ENCODE assay signal across 11 cellular contexts in the genomic region with DNA sequence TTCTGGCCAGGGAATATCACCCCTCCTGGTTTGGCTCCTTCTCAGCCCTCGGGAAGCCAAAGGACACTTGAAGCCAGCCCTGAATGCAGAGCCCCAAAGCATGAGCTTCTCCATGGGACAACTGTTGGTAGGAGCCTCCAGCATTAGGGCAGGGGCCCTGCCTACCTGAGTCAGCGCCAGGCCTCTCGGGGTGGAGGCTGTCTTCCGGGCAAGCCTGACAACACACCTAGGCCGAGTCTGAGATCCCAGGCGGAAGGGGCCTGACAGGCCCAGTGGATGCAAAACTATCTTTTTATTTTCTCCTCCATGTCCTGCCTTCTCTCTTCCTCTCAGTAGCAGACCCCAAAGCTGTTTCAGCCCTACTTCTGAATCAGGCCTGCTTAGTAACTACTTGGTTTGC. TPM values are rescaled to one million over a fixed set of nuclear protein-coding genes. Genes with fewer than 3 reads are reported as not detected.
DNase-seq lines count a peak whose midpoint lies in the region; ATAC-seq and TF ChIP-seq lines count a peak whose summit lies in the region.
"Had no signal": no experiment of that assay in that cellular context is flagged by ENCODE, and none has a peak within 500 bp of the region (broad histone marks: within the 10 kb centered on the region; RNA-seq: fewer than 3 reads in every experiment).

No MANE protein-coding gene starts in this region.

- H3K27ac ChIP-seq in CD8-positive, alpha-beta memory T cell (ENCODE audit: low read depth, low read length): peak overlapping the region; percentile 85
- peak overlapping the region; percentile 85 to 98 for H3K27ac ChIP-seq in esophagus (ENCODE audit: low read depth in 2 of 2, low read length in 1 of 2)

- peaks cover 0 to 25% (median 0%) of the 10 kb centered on the region in 3 donors for H3K36me3 Mint-ChIP-seq in CD8-positive, alpha-beta memory T cell
- peaks cover 2% of the 10 kb centered on the region for H3K36me3 Mint-ChIP-seq in T-helper 17 cell (ENCODE audit: low read depth)
- peaks cover 4% of the 10 kb centered on the region for H3K36me3 Mint-ChIP-seq in osteocyte (ENCODE audit: unreplicated experiment)

- ATAC-seq in T-helper 17 cell: no peak
- no peak for ATAC-seq in GM21528 (IDR thresholded peaks at IDR 0.05; ENCODE audit: low FRiP score, unreplicated experiment)
- no peak for ATAC-seq in HG03571 (IDR thresholded peaks at IDR 0.05; ENCODE audit: unreplicated experiment)

- TF ChIP-seq CTCF in osteocyte (IDR thresholded peaks at IDR 0.05): no peak

- H3K9me3 ChIP-seq in CD8-positive, alpha-beta memory T cell (ENCODE audit: low read length): no peaks in the 10 kb centered on the region
- H3K9me3 ChIP-seq in T-helper 17 cell (ENCODE audit: control insufficient read depth, low read length, poor library complexity, severe bottlenecking) (no peaks in the 10 kb centered on the region), esophagus (ENCODE audit: control insufficient read depth in 2 of 2, insufficient read depth in 1 of 2, low read depth in 1 of 2, low read length in 1 of 2) (no peaks in the 10 kb centered on the region)

- H3K36me3 ChIP-seq in CD8-positive, alpha-beta memory T cell (ENCODE audit: insufficient read depth, low read length): no peaks in the 10 kb centered on the region
- H3K36me3 ChIP-seq in esophagus (ENCODE audit: control insufficient read depth in 2 of 2, insufficient read depth in 2 of 2, low read length in 1 of 2): peaks cover 0 to 5% of the 10 kb centered on the region in 2 donors

- POLR2A ChIA-PET in CD8-positive, alpha-beta memory T cell (lab: Charles Lee): interaction anchor here (1.2 kb wide), 1 partner anchor 51 kb away, joined by 3 read pairs; the partner anchor contains the start of gene MARK2

- no peaks in the 10 kb centered on the region for H3K9me3 Mint-ChIP-seq in CD8-positive, alpha-beta memory T cell
- peaks cover 3% of the 10 kb centered on the region for H3K9me3 Mint-ChIP-seq in osteocyte (ENCODE audit: unreplicated experiment)

- whole genome bisulfite sequencing in esophagus, 2 donors: 54 to 64% methylated on average over 6 of the region's 6 CpGs

- no peaks in the 10 kb centered on the region for H3K27me3 ChIP-seq in CD8-positive, alpha-beta memory T cell (ENCODE audit: insufficient read depth, low read length, poor library complexity, severe bottlenecking)
- no peaks in the 10 kb centered on the region for H3K27me3 ChIP-seq in esophagus (ENCODE audit: control insufficient read depth in 1 of 2, insufficient read depth in 2 of 2, low read length in 2 of 2)

- peak overlapping the region; percentile 77 for H3K4me3 ChIP-seq in CD8-positive, alpha-beta memory T cell (ENCODE audit: low read length)
- H3K4me3 ChIP-seq in esophagus (ENCODE audit: low read depth in 1 of 2, low read length in 2 of 2): peak overlapping the region; percentile 45 to 56

- peak overlapping the region; percentile 90 to 98 (median 95) for H3K4me3 Mint-ChIP-seq in CD8-positive, alpha-beta memory T cell
- H3K4me3 Mint-ChIP-seq in T-helper 17 cell (peak overlapping the region; percentile 94), osteocyte (ENCODE audit: unreplicated experiment) (no peak overlapping the region)

- peaks cover 64% of the 10 kb centered on the region for H3K4me1 ChIP-seq in CD8-positive, alpha-beta memory T cell (ENCODE audit: insufficient read depth, low read length)
- H3K4me1 ChIP-seq in esophagus (ENCODE audit: control insufficient read depth in 2 of 2, insufficient read depth in 2 of 2, low read length in 1 of 2): peaks cover 9 to 32% of the 10 kb centered on the region in 2 donors

- CTCF ChIA-PET in CD8-positive, alpha-beta memory T cell (lab: Charles Lee): interaction anchor here (4.6 kb wide), 1 partner anchor 52 kb away, joined by 19 read pairs; the partner anchor contains the start of gene MARK2

- peaks cover 70 to 82% (median 80%) of the 10 kb centered on the region in 3 donors for H3K4me1 Mint-ChIP-seq in CD8-positive, alpha-beta memory T cell
- H3K4me1 Mint-ChIP-seq in T-helper 17 cell: peaks cover 66% of the 10 kb centered on the region
- peaks cover 19% of the 10 kb centered on the region for H3K4me1 Mint-ChIP-seq in osteocyte (ENCODE audit: unreplicated experiment)

- DNase-seq in CD8-positive, alpha-beta memory T cell: no peak
- DNase-seq in T-helper 17 cell (no peak), osteocyte (ENCODE audit: extremely low spot score, unreplicated experiment) (no peak), dermis blood vessel endothelial cell (no peak)
- no peak for DNase-seq in activated CD8-positive, alpha-beta memory T cell treated with anti-CD3 and anti-CD28 coated beads, Interleukin-2, amount 50 U/mL, for 48 hours
- DNase-seq: activated CD4-positive, alpha-beta T cell treated with anti-CD3 and anti-CD28 coated beads for 1 hour; DMS53; OCI-M1 had no signal

- H3K27me3 Mint-ChIP-seq in CD8-positive, alpha-beta memory T cell: no peaks in the 10 kb centered on the region
- no peaks in the 10 kb centered on the region for H3K27me3 Mint-ChIP-seq in T-helper 17 cell
- H3K27me3 Mint-ChIP-seq in osteocyte (ENCODE audit: unreplicated experiment): no peaks in the 10 kb centered on the region

- peak overlapping the region; percentile 80 to 99 (median 97) for H3K27ac Mint-ChIP-seq in CD8-positive, alpha-beta memory T cell
- H3K27ac Mint-ChIP-seq in T-helper 17 cell: peak overlapping the region; percentile 91
- H3K27ac Mint-ChIP-seq in osteocyte (ENCODE audit: unreplicated experiment): peak overlapping the region; percentile 52

RNA-seq across cellular contexts. Expression of gene RCOR2, which starts 27.6 kb away (rescaled TPM):
- under 1 TPM; 0.11 to 0.13 TPM for total RNA-seq in CD8-positive, alpha-beta memory T cell
- polyA plus RNA-seq in CD8-positive, alpha-beta memory T cell: not detected
- not detected for total RNA-seq in T-helper 17 cell
- polyA plus RNA-seq in esophagus: under 1 TPM; 0.13 to 0.24 TPM
- 2.5 and 2.6 TPM in 2 replicates for total RNA-seq in osteocyte
- total RNA-seq in dermis blood vessel endothelial cell: 0.09 and 0.17 TPM in 2 replicates

RNA-seq across cellular contexts. Expression of gene NAA40, which starts 49.5 kb away (rescaled TPM):
- 10 to 100 TPM; 20.2 to 26.2 TPM for total RNA-seq in CD8-positive, alpha-beta memory T cell
- 15.9 TPM for polyA plus RNA-seq in CD8-positive, alpha-beta memory T cell
- total RNA-seq in T-helper 17 cell: 10 to 100 TPM; 16.6 to 19.3 TPM
- polyA plus RNA-seq in esophagus: 10 to 100 TPM in 1 of 2 donors, 1 to 10 TPM in 1; 8.5 to 11.8 TPM
- 24.0 and 28.1 TPM in 2 replicates for total RNA-seq in osteocyte
- 10.0 and 14.7 TPM in 2 replicates for total RNA-seq in dermis blood vessel endothelial cell

RNA-seq across cellular contexts. Expression of gene MARK2, which starts 50.4 kb away (rescaled TPM):
- total RNA-seq in CD8-positive, alpha-beta memory T cell: 10 to 100 TPM; 34.5 to 38.0 TPM
- 72.5 TPM for polyA plus RNA-seq in CD8-positive, alpha-beta memory T cell
- total RNA-seq in T-helper 17 cell (10 to 100 TPM; 44.6 to 53.5 TPM), osteocyte (31.8 and 33.4 TPM in 2 replicates), dermis blood vessel endothelial cell (12.1 and 15.1 TPM in 2 replicates)
- polyA plus RNA-seq in esophagus: 10 to 100 TPM; 29.5 to 29.9 TPM
